Comparison of ENCODE assay signal across 22 cellular contexts in genomic region chr4:76559236-76560071, GRCh38.
DNase-seq lines count a peak whose midpoint lies in the region; ATAC-seq and TF ChIP-seq lines count a peak whose summit lies in the region.
"Had no signal": no experiment of that assay in that cellular context is flagged by ENCODE, and none has a peak within 500 bp of the region (broad histone marks: within the 10 kb centered on the region; RNA-seq: fewer than 3 reads in every experiment).

No MANE protein-coding gene starts in this region.

- H3K4me1 ChIP-seq in GM23338 (ENCODE audit: insufficient read depth) (peaks cover 34% of the 10 kb centered on the region), iPS-20b (ENCODE audit: insufficient read depth, low read length) (peaks cover 32% of the 10 kb centered on the region), parathyroid adenoma (peaks cover 5% of the 10 kb centered on the region), esophagus squamous epithelium (peaks cover 0 to 19% (median 0%) of the 10 kb centered on the region in 3 donors)
- H3K4me1 ChIP-seq: Peyer's patch had no signal

- no peak for TF ChIP-seq POLR2A in esophagus squamous epithelium (IDR thresholded peaks at IDR 0.05)

- H3K4me3 Mint-ChIP-seq in GM23338 (peak overlapping the region; percentile 22; the same call in 2 of the 3 replicates), WTC11 (peak overlapping the region; percentile 2; the same call in 1 of the 2 replicates)
- H3K4me3 Mint-ChIP-seq: activated naive CD8-positive, alpha-beta T cell; activated T-cell treated with anti-CD3 and anti-CD28 coated beads, Interleukin-2, amount 50 U/mL, for 72 hours; natural killer cell treated with Interleukin-12 subunit alpha and Interleukin-12 subunit beta and Interleukin-15 and Interleukin-18, amount 100 ng/mL, for 72 hours had no signal

- peak overlapping the region; percentile 10; the same call in 1 of the 2 replicates for H3K9ac ChIP-seq in iPS-20b (ENCODE audit: low read depth, low read length)
- H3K9ac ChIP-seq in parathyroid adenoma: no peak overlapping the region

- H3K9me3 Mint-ChIP-seq in GM23338 (peaks cover 10% of the 10 kb centered on the region), WTC11 (no peaks in the 10 kb centered on the region)
- H3K9me3 Mint-ChIP-seq: activated T-cell treated with anti-CD3 and anti-CD28 coated beads, Interleukin-2, amount 50 U/mL, for 72 hours; natural killer cell treated with Interleukin-12 subunit alpha and Interleukin-12 subunit beta and Interleukin-15 and Interleukin-18, amount 100 ng/mL, for 72 hours had no signal

- H3K27me3 Mint-ChIP-seq in GM23338 (ENCODE audit: insufficient read depth, low read depth, poor library complexity) (peaks cover 1% of the 10 kb centered on the region), WTC11 (ENCODE audit: low read depth) (no peaks in the 10 kb centered on the region; the same call in 1 of the 2 replicates)

- H3K79me2 ChIP-seq in GM23338 (replicated peaks; ENCODE audit: insufficient read depth): no peaks in the 10 kb centered on the region
- H3K79me2 ChIP-seq in parathyroid adenoma: no peaks in the 10 kb centered on the region

- ATAC-seq in GM23338: peak; percentile 78
- ATAC-seq in WTC11: peak; percentile 53
- ATAC-seq in HG02623 (IDR thresholded peaks at IDR 0.05; ENCODE audit: unreplicated experiment): no peak
- no peak for ATAC-seq in GM19023 (IDR thresholded peaks at IDR 0.05; ENCODE audit: unreplicated experiment)
- ATAC-seq: activated T-cell treated with anti-CD3 and anti-CD28 coated beads, Interleukin-2, amount 50 U/mL, for 72 hours; natural killer cell treated with Interleukin-12 subunit alpha and Interleukin-12 subunit beta and Interleukin-15 and Interleukin-18, amount 100 ng/mL, for 72 hours; SK-N-SH treated with all-trans-retinoic acid at 6 μM for 48 hours had no signal

- H3K27ac Mint-ChIP-seq in GM23338 (peak overlapping the region; percentile 47), WTC11 (peak overlapping the region; percentile 68)
- H3K27ac Mint-ChIP-seq: activated naive CD8-positive, alpha-beta T cell; activated T-cell treated with anti-CD3 and anti-CD28 coated beads, Interleukin-2, amount 50 U/mL, for 72 hours; natural killer cell treated with Interleukin-12 subunit alpha and Interleukin-12 subunit beta and Interleukin-15 and Interleukin-18, amount 100 ng/mL, for 72 hours had no signal

- H3K4me2 ChIP-seq in GM23338 (peak overlapping the region; percentile 39), parathyroid adenoma (ENCODE audit: low read length) (no peak overlapping the region)

- no peaks in the 10 kb centered on the region for H4K20me1 ChIP-seq in GM23338 (replicated peaks; ENCODE audit: insufficient read depth)

- DNase-seq in GM23338 (ENCODE audit: low spot score) (peak; percentile 42), WTC11 (ENCODE audit: low spot score) (no peak), activated gamma-delta T cell (lab: John Stamatoyannopoulos, UW) (no peak), esophagus squamous epithelium (lab: John Stamatoyannopoulos, UW) (no peak)
- DNase-seq: ACHN; activated CD4-positive, CD25-positive, alpha-beta regulatory T cell treated with anti-CD3 and anti-CD28 coated beads, Interleukin-2, amount 50 U/mL, for 72 hours; activated CD8-positive, alpha-beta memory T cell treated with anti-CD3 and anti-CD28 coated beads for 24 hours; activated T-cell treated with anti-CD3 and anti-CD28 coated beads, Interleukin-2, amount 50 U/mL, for 72 hours; hippocampal formation; kidney; NCI-H1694; NCI-H345; NK-92 treated with Interleukin-12 subunit alpha and Interleukin-12 subunit beta, amount 100 ng/mL, for 24 hours; Peyer's patch; T1000 had no signal

- H3K27me3 ChIP-seq in GM23338 (ENCODE audit: insufficient read depth): no peaks in the 10 kb centered on the region
- no peaks in the 10 kb centered on the region for H3K27me3 ChIP-seq in iPS-20b (ENCODE audit: insufficient read depth, low read length)
- H3K27me3 ChIP-seq in parathyroid adenoma (ENCODE audit: control insufficient read depth, insufficient read depth, low read length): no peaks in the 10 kb centered on the region
- H3K27me3 ChIP-seq in esophagus squamous epithelium: no peaks in the 10 kb centered on the region
- H3K27me3 ChIP-seq: Peyer's patch had no signal

- no peaks in the 10 kb centered on the region for H3F3A ChIP-seq in GM23338 (replicated peaks; ENCODE audit: low read depth)

- peaks cover 48% of the 10 kb centered on the region for H3K4me1 Mint-ChIP-seq in GM23338
- peaks cover 58% of the 10 kb centered on the region for H3K4me1 Mint-ChIP-seq in WTC11

- peak overlapping the region; percentile 9; the same call in 1 of the 2 replicates for H3K4me3 ChIP-seq in GM23338
- peak overlapping the region; percentile 53; the same call in 1 of the 2 replicates for H3K4me3 ChIP-seq in iPS-20b (ENCODE audit: low read length)
- no peak overlapping the region for H3K4me3 ChIP-seq in parathyroid adenoma (ENCODE audit: low read depth, low read length)
- no peak overlapping the region for H3K4me3 ChIP-seq in esophagus squamous epithelium
- H3K4me3 ChIP-seq: Peyer's patch had no signal

- H3K27ac ChIP-seq in GM23338 (ENCODE audit: low read depth) (peak overlapping the region; percentile 16; the same call in 1 of the 2 replicates), iPS-20b (ENCODE audit: low read length) (peak overlapping the region; percentile 15), parathyroid adenoma (no peak overlapping the region), esophagus squamous epithelium (no peak overlapping the region)
- H3K27ac ChIP-seq: Peyer's patch had no signal

- H3K9me2 ChIP-seq in GM23338 (ENCODE audit: insufficient read depth): no peaks in the 10 kb centered on the region

- POLR2A ChIA-PET in WTC11 (lab: Charles Lee): no interaction called here

- H3K9me3 ChIP-seq in iPS-20b (ENCODE audit: insufficient read depth, low read depth, low read length): no peaks in the 10 kb centered on the region
- no peaks in the 10 kb centered on the region for H3K9me3 ChIP-seq in parathyroid adenoma (ENCODE audit: control insufficient read depth, low read length)
- H3K9me3 ChIP-seq in esophagus squamous epithelium: no peaks in the 10 kb centered on the region
- H3K9me3 ChIP-seq: Peyer's patch had no signal

- CTCF ChIA-PET in WTC11 (lab: Charles Lee): no interaction called here

- peak in 1 of 2 experiments; percentile 10; a peak in 1 of 4 replicates for TF ChIP-seq CTCF in GM23338 (conservative IDR thresholded peaks at IDR 0.05; ENCODE audit: low read depth in 2 of 2)
- no peak for TF ChIP-seq CTCF in WTC11 (IDR thresholded peaks at IDR 0.05)
- no peak for TF ChIP-seq CTCF in parathyroid adenoma (IDR thresholded peaks at IDR 0.05)
- TF ChIP-seq CTCF in esophagus squamous epithelium (IDR thresholded peaks at IDR 0.05): no peak

- no peaks in the 10 kb centered on the region for H3K36me3 ChIP-seq in GM23338 (ENCODE audit: insufficient read depth)
- no peaks in the 10 kb centered on the region for H3K36me3 ChIP-seq in iPS-20b (ENCODE audit: insufficient read depth, low read depth, low read length)
- no peaks in the 10 kb centered on the region for H3K36me3 ChIP-seq in parathyroid adenoma (ENCODE audit: control insufficient read depth, insufficient read depth, low read length)
- no peaks in the 10 kb centered on the region for H3K36me3 ChIP-seq in esophagus squamous epithelium
- H3K36me3 ChIP-seq: Peyer's patch had no signal

- H3K36me3 Mint-ChIP-seq in GM23338 (ENCODE audit: low read depth): peaks cover 4% of the 10 kb centered on the region; the same call in 1 of the 3 replicates
- no peaks in the 10 kb centered on the region; the same call in none of the 2 replicates for H3K36me3 Mint-ChIP-seq in WTC11
- H3K36me3 Mint-ChIP-seq: activated naive CD8-positive, alpha-beta T cell; natural killer cell treated with Interleukin-12 subunit alpha and Interleukin-12 subunit beta and Interleukin-15 and Interleukin-18, amount 100 ng/mL, for 72 hours had no signal

- peak overlapping the region; percentile 3; the same call in 1 of the 2 replicates for H2AFZ ChIP-seq in GM23338
- H2AFZ ChIP-seq in parathyroid adenoma: peak overlapping the region; percentile 53

- intact Hi-C loops in esophagus squamous epithelium (cut with DNase I): no loop called here

- WGBS in esophagus squamous epithelium, 2 donors: 44 to 51% methylated on average over 13 of the region's 13 CpGs

TF ChIP-seq in GM23338, 12 proteins besides CTCF, POLR2A, EP300 and RAD21 (continues in another document):
- no peak for TF ChIP-seq CREB1 (CRISPR knock-in tag; IDR thresholded peaks at IDR 0.05; ENCODE audit: low read depth)
- TF ChIP-seq NANOG (IDR thresholded peaks at IDR 0.05; ENCODE audit: borderline replicate concordance): no peak

TF ChIP-seq in WTC11, 78 proteins besides CTCF, POLR2A, EP300 and RAD21 (continues in another document):
- TF ChIP-seq NFYB (CRISPR knock-in tag; conservative IDR thresholded peaks at IDR 0.05; ENCODE audit: low read depth) (no peak), NFATC4 (CRISPR knock-in tag; IDR thresholded peaks at IDR 0.05) (no peak), ZBTB43 (CRISPR knock-in tag; IDR thresholded peaks at IDR 0.05) (no peak)

Comparison
In these comparisons a context has a peak if more than half of its experiments do, and no peak if none do; other contexts are left out.
1. ATAC-seq: peak in GM23338 (single experiment) and WTC11 (single experiment); none in HG02623 (single experiment) and GM19023 (single experiment).
2. H3K27ac ChIP-seq: peak in GM23338 (single experiment) and iPS-20b (single experiment); none in parathyroid adenoma (single experiment) and esophagus squamous epithelium (0 of 4).
3. H3K4me3 ChIP-seq: peak in GM23338 (single experiment) and iPS-20b (single experiment); none in parathyroid adenoma (single experiment) and esophagus squamous epithelium (0 of 4).